ENCODE assay signal across 2 cellular contexts in genomic region chr17:30393491-30393890, GRCh38.
TF ChIP-seq lines count a peak whose summit lies in the region.

No MANE protein-coding gene starts in this region.

TF ChIP-seq in IMR-90, 13 proteins besides CTCF, POLR2A, EP300 and RAD21:
- TF ChIP-seq SMC3 (IDR thresholded peaks at IDR 0.05; ENCODE audit: low read depth, low read length): no peak
- no peak for TF ChIP-seq RCOR1 (IDR thresholded peaks at IDR 0.05; ENCODE audit: insufficient replicate concordance, low read length)
- no peak for TF ChIP-seq CEBPB (IDR thresholded peaks at IDR 0.05; ENCODE audit: low read depth, low read length)
- no peak for TF ChIP-seq CHD1 (IDR thresholded peaks at IDR 0.05; ENCODE audit: low read depth, low read length)
- TF ChIP-seq USF2 (IDR thresholded peaks at IDR 0.05; ENCODE audit: low read depth, low read length): no peak
- TF ChIP-seq MAFK (IDR thresholded peaks at IDR 0.05; ENCODE audit: low read depth, low read length): no peak
- TF ChIP-seq BHLHE40 (IDR thresholded peaks at IDR 0.05; ENCODE audit: low read depth, low read length): no peak
- no peak for TF ChIP-seq MXI1 (IDR thresholded peaks at IDR 0.05; ENCODE audit: borderline replicate concordance, low read depth, low read length)

TF ChIP-seq in GM12878, 131 proteins besides CTCF, POLR2A, EP300 and RAD21:
- TF ChIP-seq FOXK2 (IDR thresholded peaks at IDR 0.05) (no peak), BRCA1 (IDR thresholded peaks at IDR 0.05; ENCODE audit: low read depth, low read length) (no peak), CHD2 (IDR thresholded peaks at IDR 0.05; ENCODE audit: borderline replicate concordance, low read depth, low read length) (no peak), SMAD1 (IDR thresholded peaks at IDR 0.05; ENCODE audit: low read depth, partially characterized antibody) (no peak), CBX5 (IDR thresholded peaks at IDR 0.05; ENCODE audit: low read depth) (no peak), ATF2 (IDR thresholded peaks at IDR 0.05; ENCODE audit: low read length) (no peak), ZBED1 (IDR thresholded peaks at IDR 0.05; ENCODE audit: borderline replicate concordance) (no peak), DPF2 (IDR thresholded peaks at IDR 0.05) (no peak), EZH2 (IDR thresholded peaks at IDR 0.05; ENCODE audit: borderline replicate concordance, control insufficient read depth, low read depth, low read length) (no peak), JUNB (IDR thresholded peaks at IDR 0.05) (no peak), TCF7 (IDR thresholded peaks at IDR 0.05; ENCODE audit: borderline replicate concordance) (no peak), NFYA (IDR thresholded peaks at IDR 0.05; ENCODE audit: borderline replicate concordance, low read depth, low read length) (no peak), ETV6 (conservative IDR thresholded peaks at IDR 0.05 in 1 of 2, IDR thresholded peaks at IDR 0.05 in 1 of 2; ENCODE audit: borderline replicate concordance in 1 of 2, low read depth in 1 of 2) (no peak), FOS (IDR thresholded peaks at IDR 0.05; ENCODE audit: borderline replicate concordance, extremely low read depth, insufficient read length) (no peak), SIX5 (IDR thresholded peaks at IDR 0.05; ENCODE audit: low read depth, low read length, severe bottlenecking) (no peak), ELK1 (IDR thresholded peaks at IDR 0.05; ENCODE audit: low read depth, low read length) (no peak)
- TF ChIP-seq, protein P1, sequence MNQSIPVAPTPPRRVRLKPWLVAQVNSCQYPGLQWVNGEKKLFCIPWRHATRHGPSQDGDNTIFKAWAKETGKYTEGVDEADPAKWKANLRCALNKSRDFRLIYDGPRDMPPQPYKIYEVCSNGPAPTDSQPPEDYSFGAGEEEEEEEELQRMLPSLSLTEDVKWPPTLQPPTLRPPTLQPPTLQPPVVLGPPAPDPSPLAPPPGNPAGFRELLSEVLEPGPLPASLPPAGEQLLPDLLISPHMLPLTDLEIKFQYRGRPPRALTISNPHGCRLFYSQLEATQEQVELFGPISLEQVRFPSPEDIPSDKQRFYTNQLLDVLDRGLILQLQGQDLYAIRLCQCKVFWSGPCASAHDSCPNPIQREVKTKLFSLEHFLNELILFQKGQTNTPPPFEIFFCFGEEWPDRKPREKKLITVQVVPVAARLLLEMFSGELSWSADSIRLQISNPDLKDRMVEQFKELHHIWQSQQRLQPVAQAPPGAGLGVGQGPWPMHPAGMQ (IDR thresholded peaks at IDR 0.05; ENCODE audit: borderline replicate concordance): no peak
